ENCODE assay signal across 8 cellular contexts in genomic region chr2:230957756-230958391, GRCh38. TPM values are rescaled to one million over a fixed set of nuclear protein-coding genes. Genes with fewer than 3 reads are reported as not detected.
DNase-seq lines count a peak whose midpoint lies in the region; ATAC-seq, FAIRE-seq and TF ChIP-seq lines count a peak whose summit lies in the region.

No MANE protein-coding gene starts in this region.

- H3K27ac Mint-ChIP-seq in Calu3 (ENCODE audit: unreplicated experiment): no peak overlapping the region
- H3K27ac Mint-ChIP-seq in endothelial cell (ENCODE audit: unreplicated experiment): no peak overlapping the region

- BruUV-seq in Calu3 (replicated peaks; lab: Mats Ljungman, UMichigan) (no TSS peak), PC-9 (replicated peaks; lab: Mats Ljungman, UMichigan) (no TSS peak)

- H3F3A ChIP-seq in PC-9 (ENCODE audit: insufficient read depth, low read depth): no peaks in the 10 kb centered on the region

- no peaks in the 10 kb centered on the region for H4K20me1 ChIP-seq in PC-9 (ENCODE audit: insufficient read depth)

- no peak for TF ChIP-seq CTCF in Calu3 (IDR thresholded peaks at IDR 0.05; ENCODE audit: unreplicated experiment)
- TF ChIP-seq CTCF in PC-9 (conservative IDR thresholded peaks at IDR 0.05): no peak
- no peak for TF ChIP-seq CTCF in endothelial cell (IDR thresholded peaks at IDR 0.05; ENCODE audit: unreplicated experiment)
- no peak for TF ChIP-seq CTCF in pancreas (IDR thresholded peaks at IDR 0.05)

- H3K4me1 ChIP-seq in PC-9 (replicated peaks; ENCODE audit: insufficient read depth): no peaks in the 10 kb centered on the region
- peaks cover 0 to 6% (median 0%) of the 10 kb centered on the region in 3 donors for H3K4me1 ChIP-seq in pancreas

- H3K27ac ChIP-seq in PC-9 (no peak overlapping the region), pancreas (no peak overlapping the region)

- H3K79me2 ChIP-seq in PC-9 (ENCODE audit: low read depth): no peaks in the 10 kb centered on the region

- DNase-seq in Calu3: no peak
- DNase-seq in PC-9: no peak
- DNase-seq in endothelial cell (ENCODE audit: low spot score): no peak
- DNase-seq in pancreas: no peak
- no peak for DNase-seq in EL
- no peak for DNase-seq in NCI-H2196 (lab: John Stamatoyannopoulos, UW; ENCODE audit: unreplicated experiment)

- H3K9me2 ChIP-seq in PC-9 (ENCODE audit: insufficient read depth): no peaks in the 10 kb centered on the region

- H2AFZ ChIP-seq in PC-9: no peak overlapping the region

- peak; percentile 80 for FAIRE-seq in pancreas (lab: Jason Lieb, UNC)

- H3K4me3 ChIP-seq in PC-9 (no peak overlapping the region), pancreas (peak overlapping the region in 2 of 4 donors; percentile 5 to 32)

- H3K9me3 ChIP-seq in PC-9 (ENCODE audit: insufficient read depth, low read depth) (no peaks in the 10 kb centered on the region), pancreas (no peaks in the 10 kb centered on the region)

- intact Hi-C loops in Calu3 (cut with micrococcal nuclease; ENCODE audit: unreplicated experiment): no loop called here
- intact Hi-C loops in PC-9 (cut with micrococcal nuclease; ENCODE audit: unreplicated experiment): no loop called here
- intact Hi-C loops in pancreas (cut with DNase I): no loop called here

- H3K36me3 ChIP-seq in PC-9 (ENCODE audit: low read depth) (no peaks in the 10 kb centered on the region), pancreas (no peaks in the 10 kb centered on the region)

- H3K27me3 Mint-ChIP-seq in Calu3 (ENCODE audit: unreplicated experiment): peaks cover 98% of the 10 kb centered on the region
- peaks cover 7% of the 10 kb centered on the region for H3K27me3 Mint-ChIP-seq in endothelial cell (ENCODE audit: unreplicated experiment)

- POLR2A ChIA-PET in PC-9 (lab: Charles Lee; ENCODE audit: unreplicated experiment): no interaction called here

- CTCF ChIA-PET in Calu3 (lab: Charles Lee): no interaction called here
- CTCF ChIA-PET in PC-9 (lab: Charles Lee): no interaction called here

- H3K4me1 Mint-ChIP-seq in Calu3 (ENCODE audit: low read depth, unreplicated experiment) (peaks cover 9% of the 10 kb centered on the region), endothelial cell (ENCODE audit: unreplicated experiment) (peaks cover 8% of the 10 kb centered on the region)

- H3K9me3 Mint-ChIP-seq in Calu3 (ENCODE audit: low read depth, unreplicated experiment): no peaks in the 10 kb centered on the region
- H3K9me3 Mint-ChIP-seq in endothelial cell (ENCODE audit: unreplicated experiment): no peaks in the 10 kb centered on the region

- H3K27me3 ChIP-seq in PC-9 (ENCODE audit: insufficient read depth, low read depth) (peaks cover 26% of the 10 kb centered on the region), pancreas (peaks cover 0 to 2% (median 0%) of the 10 kb centered on the region in 4 donors)

- ATAC-seq in pancreas (no peak), HG03460 (IDR thresholded peaks at IDR 0.05; ENCODE audit: unreplicated experiment) (no peak), GM19452 (IDR thresholded peaks at IDR 0.05; ENCODE audit: unreplicated experiment) (no peak)

- H3K4me2 ChIP-seq in PC-9: 0 out of 2 replicates have a peak overlapping the region, but pooled peaks have one; percentile 31

- H3K4me3 Mint-ChIP-seq in Calu3 (ENCODE audit: low read depth, unreplicated experiment) (peak overlapping the region; percentile 61), endothelial cell (ENCODE audit: unreplicated experiment) (peak overlapping the region; percentile 77)

- no peaks in the 10 kb centered on the region for H3K36me3 Mint-ChIP-seq in Calu3 (ENCODE audit: insufficient read depth, unreplicated experiment)
- H3K36me3 Mint-ChIP-seq in endothelial cell (ENCODE audit: low read depth, unreplicated experiment): peaks cover 5% of the 10 kb centered on the region

RNA-seq across cellular contexts. Expression of gene GPR55, which starts 32.8 kb away (rescaled TPM):
- total RNA-seq in Calu3 (2022): not detected in 2 replicates
- not detected in 2 replicates for total RNA-seq in PC-9 (2021)
- total RNA-seq in endothelial cell (ENCODE audit: unreplicated experiment): 0.28 TPM
- under 1 TPM in 4 of 6 donors, not detected in 2; 0.03 to 0.12 (median 0.06) TPM for total RNA-seq in pancreas
- under 1 TPM in 1 of 2 donors, not detected in 1; 0.02 TPM for polyA plus RNA-seq in pancreas

RNA-seq across cellular contexts. Expression of gene SPATA3, which starts 38.0 kb away (rescaled TPM):
- total RNA-seq in Calu3 (2022) (not detected in 2 replicates), PC-9 (2021) (not detected in 2 replicates), endothelial cell (ENCODE audit: unreplicated experiment) (not detected), pancreas (not detected)
- not detected for polyA plus RNA-seq in pancreas
